Comparison of ENCODE assay signal across 8 cellular contexts in the genomic region with DNA sequence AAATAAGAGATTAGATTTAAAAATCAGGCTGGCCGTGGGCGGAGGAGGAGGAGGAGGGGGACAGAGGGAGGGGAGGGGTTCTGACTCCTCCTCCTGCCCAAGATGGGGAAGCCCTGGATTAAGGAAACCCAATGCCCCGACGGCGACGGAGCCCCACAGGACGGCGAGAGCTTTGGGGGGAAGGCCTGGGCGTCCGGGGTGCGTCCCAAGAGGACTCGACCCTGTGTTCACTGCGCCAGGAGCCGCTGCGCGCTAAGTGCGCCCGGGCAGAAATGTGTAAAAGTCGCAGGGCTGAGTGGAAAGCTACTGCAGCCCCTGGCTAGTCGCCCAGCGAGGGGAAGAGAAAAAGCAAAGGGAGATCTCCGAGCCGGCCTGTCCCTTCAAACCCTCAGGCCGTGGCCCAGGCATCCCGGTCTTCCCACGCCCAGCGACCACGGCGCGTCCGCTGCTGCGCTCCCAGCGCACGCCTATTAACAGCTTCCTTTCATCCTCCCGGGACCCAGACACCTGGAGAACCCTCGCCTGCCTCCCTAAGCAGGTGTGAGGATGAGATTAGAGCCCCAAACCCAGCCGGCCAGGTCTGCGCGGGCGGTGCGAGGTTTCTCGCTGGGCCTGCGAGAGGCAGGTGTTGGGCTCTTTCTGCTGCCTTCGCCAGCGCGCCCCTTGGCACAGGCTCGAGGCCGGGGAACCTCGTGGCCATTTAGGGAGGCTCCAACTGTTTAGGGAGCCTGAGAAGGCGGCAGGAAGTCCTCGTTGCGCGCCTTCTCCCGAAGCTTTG. TPM values are rescaled to one million over a fixed set of nuclear protein-coding genes. Genes with fewer than 3 reads are reported as not detected.
DNase-seq lines count a peak whose midpoint lies in the region; ATAC-seq, FAIRE-seq and TF ChIP-seq lines count a peak whose summit lies in the region.

No MANE protein-coding gene starts in this region.

- H3K4me1 ChIP-seq in CD4-positive, alpha-beta memory T cell (ENCODE audit: insufficient read depth, low read length): peaks cover 12% of the 10 kb centered on the region
- no peaks in the 10 kb centered on the region for H3K4me1 ChIP-seq in GM12878 (ENCODE audit: control insufficient read depth, insufficient read depth, low read length)
- H3K4me1 ChIP-seq in hepatocyte (ENCODE audit: insufficient read depth): peaks cover 5% of the 10 kb centered on the region
- H3K4me1 ChIP-seq in prostate gland (replicated peaks): no peaks in the 10 kb centered on the region

- H3K27me3 ChIP-seq in CD4-positive, alpha-beta memory T cell (ENCODE audit: insufficient read depth, low read length): no peaks in the 10 kb centered on the region
- peaks cover 2 to 6% of the 10 kb centered on the region in 2 experiments; a peak in 1 of 4 replicates for H3K27me3 ChIP-seq in GM12878 (replicated peaks in 1 of 2; ENCODE audit: control insufficient read depth in 2 of 2, insufficient read depth in 2 of 2, low read length in 1 of 2)
- H3K27me3 ChIP-seq in hepatocyte: no peaks in the 10 kb centered on the region
- H3K27me3 ChIP-seq in prostate gland (replicated peaks; ENCODE audit: insufficient read depth): no peaks in the 10 kb centered on the region

- 47% methylated on average over 51 of the region's 54 CpGs for WGBS in GM12878 (ENCODE audit: insufficient coverage, insufficient replicate concordance, low lambda C conversion rate, missing lambda C conversion rate)
- 55% methylated on average over 51 of the region's 54 CpGs for WGBS in hepatocyte (ENCODE audit: low lambda C conversion rate, missing lambda C conversion rate)
- 3% methylated on average over 31 of the region's 54 CpGs for WGBS in prostate gland

- intact Hi-C loops in CD4-positive, alpha-beta memory T cell (cut with micrococcal nuclease): loop anchor here (5.0 kb wide), 1 partner anchor 126 kb away; a partner anchor contains a TSS
- intact Hi-C loops in GM12878 (cut with micrococcal nuclease; ENCODE audit: unreplicated experiment) (loop anchor here (5.0 kb wide), 2 partner anchors 54 to 249 kb away; no protein-coding TSS in a partner anchor), prostate gland (cut with DNase I) (loop anchor here (5.0 kb wide), 1 partner anchor 126 kb away; a partner anchor contains a TSS)

- H3K4me1 Mint-ChIP-seq in CD4-positive, alpha-beta memory T cell: peaks cover 5 to 15% (median 7%) of the 10 kb centered on the region in 4 donors

- no TSS peak for BruUV-seq in GM12878 (replicated peaks; lab: Mats Ljungman, UMichigan)

- H2AFZ ChIP-seq in GM12878 (ENCODE audit: control insufficient read depth, low read depth, low read length): peak overlapping the region; percentile 83; the same call in 1 of the 2 replicates
- H2AFZ ChIP-seq in hepatocyte: peak overlapping the region; percentile 70

- no peaks in the 10 kb centered on the region for H3K9me3 Mint-ChIP-seq in CD4-positive, alpha-beta memory T cell

- POLR2A ChIA-PET in CD4-positive, alpha-beta memory T cell (lab: Charles Lee; ENCODE audit: partially characterized antibody): interaction anchor here (1.1 to 4.8 kb wide), 4 partner anchors 15 to 171 kb away, joined by 4 to 47 read pairs (median 16); no protein-coding TSS in a partner anchor
- POLR2A ChIA-PET in GM12878 (lab: Charles Lee): no interaction called here

- H3K9me2 ChIP-seq in hepatocyte (replicated peaks; ENCODE audit: insufficient read depth): no peaks in the 10 kb centered on the region

- TF ChIP-seq CTCF in GM12878 (IDR thresholded peaks at IDR 0.05 in 2 of 3, conservative IDR thresholded peaks at IDR 0.05 in 1 of 3; ENCODE audit: control insufficient read depth in 2 of 3, extremely low read depth in 1 of 3, insufficient read depth in 1 of 3, low read depth in 3 of 3, low read length in 3 of 3): no peak
- no peak for TF ChIP-seq CTCF in hepatocyte (IDR thresholded peaks at IDR 0.05; ENCODE audit: poor library complexity)
- TF ChIP-seq CTCF in prostate gland (IDR thresholded peaks at IDR 0.05): no peak

- H3K27me3 Mint-ChIP-seq in CD4-positive, alpha-beta memory T cell: no peaks in the 10 kb centered on the region

- RAD21 ChIA-PET in GM12878 (lab: Charles Lee; ENCODE audit: unreplicated experiment): no interaction called here

- peak overlapping the region in 1 of 2 donors; percentile 68 for H3K4me3 ChIP-seq in CD4-positive, alpha-beta memory T cell (ENCODE audit: low read length in 2 of 2)
- H3K4me3 ChIP-seq in GM12878: peak overlapping the region; percentile 65; the same call in 1 of the 2 replicates
- H3K4me3 ChIP-seq in hepatocyte: peak overlapping the region; percentile 55
- peak overlapping the region; percentile 57 to 58 for H3K4me3 ChIP-seq in prostate gland

- peak overlapping the region; percentile 87 to 98 (median 90) for H3K4me3 Mint-ChIP-seq in CD4-positive, alpha-beta memory T cell

- no peaks in the 10 kb centered on the region for H3K36me3 ChIP-seq in CD4-positive, alpha-beta memory T cell (ENCODE audit: insufficient read depth, low read length)
- H3K36me3 ChIP-seq in GM12878 (ENCODE audit: control insufficient read depth in 2 of 2, insufficient read depth in 2 of 2, low read length in 1 of 2): no peaks in the 10 kb centered on the region
- no peaks in the 10 kb centered on the region for H3K36me3 ChIP-seq in hepatocyte (replicated peaks; ENCODE audit: insufficient read depth, low read depth)
- H3K36me3 ChIP-seq in prostate gland: no peaks in the 10 kb centered on the region

- H3K36me3 Mint-ChIP-seq in CD4-positive, alpha-beta memory T cell: peaks cover 3 to 15% of the 10 kb centered on the region in 2 donors

- no peaks in the 10 kb centered on the region for H3K9me3 ChIP-seq in CD4-positive, alpha-beta memory T cell (ENCODE audit: control insufficient read depth in 1 of 2, low read length in 2 of 2)
- H3K9me3 ChIP-seq in GM12878 (replicated peaks; ENCODE audit: control insufficient read depth, insufficient read depth, low read length) (no peaks in the 10 kb centered on the region; the same call in 1 of the 3 replicates), hepatocyte (ENCODE audit: low read depth) (no peaks in the 10 kb centered on the region), prostate gland (no peaks in the 10 kb centered on the region)

- CTCF ChIA-PET in CD4-positive, alpha-beta memory T cell (lab: Charles Lee; ENCODE audit: partially characterized antibody): interaction anchor here (2.2 kb wide), 1 partner anchor 14 kb away, joined by 5 read pairs; no protein-coding TSS in a partner anchor
- CTCF ChIA-PET in GM12878 (lab: Yijun Ruan, JAX): no interaction called here

- H3K4me2 ChIP-seq in GM12878 (ENCODE audit: control insufficient read depth, insufficient read depth): peak overlapping the region; percentile 74
- peak overlapping the region; percentile 87 for H3K4me2 ChIP-seq in hepatocyte

- ATAC-seq in GM12878: no peak
- ATAC-seq in HG03135 (IDR thresholded peaks at IDR 0.05; ENCODE audit: unreplicated experiment): no peak

- SMC1A ChIA-PET in GM12878 (lab: Charles Lee; ENCODE audit: uncharacterized antibody, unreplicated experiment): interaction anchor here (0.5 kb wide), 1 partner anchor 12 kb away, joined by 3 read pairs; no protein-coding TSS in a partner anchor

- H4K20me1 ChIP-seq in GM12878 (ENCODE audit: control insufficient read depth, insufficient read depth): no peaks in the 10 kb centered on the region
- peaks cover 3% of the 10 kb centered on the region for H4K20me1 ChIP-seq in hepatocyte (ENCODE audit: insufficient read depth, poor library complexity, severe bottlenecking)

- H3K27ac Mint-ChIP-seq in CD4-positive, alpha-beta memory T cell: peak overlapping the region in 4 of 7 donors; percentile 92 to 96 (median 94)

- H3K27ac ChIP-seq in CD4-positive, alpha-beta memory T cell (ENCODE audit: low read depth, low read length): peak overlapping the region; percentile 71
- H3K27ac ChIP-seq in GM12878 (ENCODE audit: control insufficient read depth, insufficient read depth) (no peak overlapping the region), hepatocyte (peak overlapping the region; percentile 81), prostate gland (peak overlapping the region; percentile 85 to 88)

- DNase-seq in CD4-positive, alpha-beta memory T cell: peak in 3 of 5 donors; percentile 12 to 39 (median 12)
- DNase-seq in NCI-H510A treated with DMSO at 0.1 percent for 48 hours (lab: John Stamatoyannopoulos, UW) (peak; percentile 27), GM12878 (ENCODE audit: low read depth, low spot score) (no peak), hepatocyte (ENCODE audit: low spot score) (peak; percentile 49), prostate gland (ENCODE audit: low spot score) (peak; percentile 33), NCI-H128 (lab: John Stamatoyannopoulos, UW; ENCODE audit: unreplicated experiment) (no peak), NCI-H2081 treated with DMSO at 0.1 percent for 48 hours (lab: John Stamatoyannopoulos, UW) (no peak)

- no peak for TF ChIP-seq EP300 in GM12878 (IDR thresholded peaks at IDR 0.05; ENCODE audit: borderline replicate concordance in 1 of 2, control insufficient read depth in 1 of 2, low read depth in 2 of 2, low read length in 2 of 2)

- no peak overlapping the region for H3K9ac ChIP-seq in GM12878 (ENCODE audit: control insufficient read depth, insufficient read depth, low read length)

- H3K79me2 ChIP-seq in GM12878 (ENCODE audit: control insufficient read depth, insufficient read depth, low read length): peaks cover 31% of the 10 kb centered on the region
- H3K79me2 ChIP-seq in hepatocyte: peaks cover 28% of the 10 kb centered on the region

- in situ Hi-C loops in GM12878 (cut with MboI): no loop called here

- TF ChIP-seq RAD21 in GM12878 (IDR thresholded peaks at IDR 0.05; ENCODE audit: insufficient read depth, low read depth, low read length): no peak

- FAIRE-seq in GM12878 (lab: Jason Lieb, UNC): no peak

- TF ChIP-seq POLR2A in GM12878 (IDR thresholded peaks at IDR 0.05; ENCODE audit: low read depth, low read length) (no peak), prostate gland (IDR thresholded peaks at IDR 0.05) (no peak)

RNA-seq across cellular contexts. Expression of a gene that starts 1.4 kb away (rescaled TPM):
- 100 to 1,000 TPM; 130 to 139 TPM for total RNA-seq in CD4-positive, alpha-beta memory T cell
- polyA plus RNA-seq in CD4-positive, alpha-beta memory T cell: 10 to 100 TPM; 39.7 to 68.1 TPM
- total RNA-seq in GM12878 (2013; cell fraction: nucleolus; rRNA removed): 35.9 and 36.5 TPM in 2 replicates
- total RNA-seq in GM12878 (2014; rRNA removed) (15.9 and 17.8 TPM in 2 replicates), GM12878 (2014; rRNA removed; fragmentation: Illumina TruSeq; extraction: Trizol) (19.6 and 19.9 TPM in 2 replicates), GM12878 (2021) (17.7 and 20.9 TPM in 2 replicates), hepatocyte (93.4 and 99.4 TPM in 2 replicates), prostate gland (10 to 100 TPM; 19.8 to 52.8 TPM)
- 6.1 TPM for polyA plus RNA-seq in GM12878 (2011; ENCODE audit: low read depth)
- polyA plus RNA-seq in GM12878 (2011; rRNA removed) (35.6 and 50.8 TPM in 2 replicates), GM12878 (2014; fragmentation: Illumina TruSeq; extraction: Trizol) (20.3 and 26.7 TPM in 2 replicates), GM12878 (2014; fragmentation: Nextera tagmentation; extraction: Ambion mirVana) (1 to 10 TPM; 5.2 to 9.1 TPM), GM12878 (2014; rRNA removed) (12.6 and 15.7 TPM in 2 replicates), GM12878 (2016; fragmentation: Nextera tagmentation; extraction: Ambion mirVana) (1 to 10 TPM; 2.8 to 3.1 TPM), hepatocyte (30.6 and 38.6 TPM in 2 replicates)
- polyA plus RNA-seq in GM12878 (2011; cell fraction: cytosol; rRNA removed): 19.7 and 19.9 TPM in 2 replicates
- polyA plus RNA-seq in GM12878 (2011; cell fraction: nucleus; rRNA removed): 14.2 and 17.2 TPM in 2 replicates
- polyA plus RNA-seq in GM12878 (2012): 9.3 and 12.8 TPM in 2 replicates
- 39.8 and 58.8 TPM in 2 replicates for polyA minus RNA-seq in GM12878 (2011; rRNA and poly(A)+ RNA removed)
- polyA minus RNA-seq in GM12878 (2011; cell fraction: cytosol; rRNA and poly(A)+ RNA removed): 16.7 TPM in 2 replicates
- 5.7 and 9.7 TPM in 2 replicates for polyA minus RNA-seq in GM12878 (2011; cell fraction: nucleus; rRNA and poly(A)+ RNA removed)

Comparison
In these comparisons a context has a peak if more than half of its experiments do, and no peak if none do; other contexts are left out.
1. DNase-seq: peak in CD4-positive, alpha-beta memory T cell (3 of 5), NCI-H510A treated with DMSO at 0.1 percent for 48 hours (single experiment), hepatocyte (single experiment) and prostate gland (single experiment); none in GM12878 (single experiment), NCI-H128 (single experiment) and NCI-H2081 treated with DMSO at 0.1 percent for 48 hours (single experiment).